12 cellular contexts compared by ENCODE assay signal in the genomic region with DNA sequence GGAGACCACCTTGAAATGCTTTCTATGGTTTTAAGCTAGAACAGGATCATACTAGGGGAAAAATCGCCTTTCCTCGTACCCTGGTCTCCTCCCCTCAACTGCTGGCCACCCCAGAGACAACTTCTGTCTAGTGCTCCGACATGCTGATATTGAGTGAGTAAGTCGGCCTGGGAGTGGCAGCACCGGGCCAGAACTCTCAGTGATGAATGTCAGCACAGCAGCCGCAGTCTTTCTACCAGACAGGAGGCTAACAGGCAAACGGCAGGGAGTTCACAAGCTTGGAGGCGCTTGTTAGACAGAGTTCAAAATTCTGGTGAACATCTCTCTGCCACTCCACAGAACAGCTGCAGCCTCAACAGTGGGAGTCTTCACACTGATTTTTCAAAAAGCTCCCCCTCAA.
DNase-seq lines count a peak whose midpoint lies in the region; ATAC-seq and TF ChIP-seq lines count a peak whose summit lies in the region.
"Had no signal": no experiment of that assay in that cellular context is flagged by ENCODE, and none has a peak within 500 bp of the region (broad histone marks: within the 10 kb centered on the region; RNA-seq: fewer than 3 reads in every experiment).

No MANE protein-coding gene starts in this region.

- no peaks in the 10 kb centered on the region for H3K9me3 Mint-ChIP-seq in osteocyte (ENCODE audit: unreplicated experiment)
- H3K9me3 Mint-ChIP-seq: activated naive CD4-positive, alpha-beta T cell treated with anti-CD3 and anti-CD28 coated beads, Interleukin-2, amount 50 U/mL, for 72 hours had no signal

- H3K36me3 Mint-ChIP-seq in osteocyte (ENCODE audit: unreplicated experiment): no peaks in the 10 kb centered on the region
- H3K36me3 Mint-ChIP-seq: activated naive CD4-positive, alpha-beta T cell treated with anti-CD3 and anti-CD28 coated beads, Interleukin-2, amount 50 U/mL, for 72 hours had no signal

- peak; percentile 26 for DNase-seq in D341Med (ENCODE audit: low spot score)
- DNase-seq in astrocyte of the hippocampus (ENCODE audit: low read depth, low spot score): peak; percentile 39
- DNase-seq in left cardiac atrium: peak; percentile 60
- no peak for DNase-seq in osteocyte (ENCODE audit: extremely low spot score, unreplicated experiment)
- no peak for DNase-seq in COR-L47 (lab: John Stamatoyannopoulos, UW)
- no peak for DNase-seq in hippocampal formation (lab: John Stamatoyannopoulos, UW)
- no peak for DNase-seq in NCI-H2196 (lab: John Stamatoyannopoulos, UW; ENCODE audit: unreplicated experiment)
- no peak for DNase-seq in NK-92 treated with Interleukin-12 subunit alpha and Interleukin-12 subunit beta, amount 100 ng/mL, for 24 hours (lab: John Stamatoyannopoulos, UW)
- DNase-seq: activated CD4-positive, CD25-positive, alpha-beta regulatory T cell treated with anti-CD3 and anti-CD28 coated beads, Interleukin-2, amount 50 U/mL, for 72 hours; foreskin keratinocyte; MG63 had no signal

- intact Hi-C loops in left cardiac atrium (cut with DNase I): no loop called here

- peak; percentile 79 to 91 for ATAC-seq in left cardiac atrium
- ATAC-seq: activated naive CD4-positive, alpha-beta T cell treated with anti-CD3 and anti-CD28 coated beads, Interleukin-2, amount 50 U/mL, for 72 hours; foreskin keratinocyte had no signal

- TF ChIP-seq CTCF in osteocyte (IDR thresholded peaks at IDR 0.05): peak; percentile 39

- no peaks in the 10 kb centered on the region for H3K27me3 Mint-ChIP-seq in osteocyte (ENCODE audit: unreplicated experiment)

- H3K4me3 Mint-ChIP-seq in osteocyte (ENCODE audit: unreplicated experiment): no peak overlapping the region

- H3K4me1 Mint-ChIP-seq in osteocyte (ENCODE audit: unreplicated experiment): peaks cover 2% of the 10 kb centered on the region

- no peak overlapping the region for H3K27ac Mint-ChIP-seq in osteocyte (ENCODE audit: unreplicated experiment)
- H3K27ac Mint-ChIP-seq: activated naive CD4-positive, alpha-beta T cell treated with anti-CD3 and anti-CD28 coated beads, Interleukin-2, amount 50 U/mL, for 72 hours had no signal

Comparison
In these comparisons a context has a peak if more than half of its experiments do, and no peak if none do; other contexts are left out.
1. DNase-seq: peak in D341Med (single experiment), astrocyte of the hippocampus (single experiment) and left cardiac atrium (single experiment); none in osteocyte (single experiment), COR-L47 (single experiment), hippocampal formation (0 of 2), NCI-H2196 (single experiment) and NK-92 treated with Interleukin-12 subunit alpha and Interleukin-12 subunit beta, amount 100 ng/mL, for 24 hours (single experiment).